Comparison of ENCODE assay signal across 19 cellular contexts in the genomic region with DNA sequence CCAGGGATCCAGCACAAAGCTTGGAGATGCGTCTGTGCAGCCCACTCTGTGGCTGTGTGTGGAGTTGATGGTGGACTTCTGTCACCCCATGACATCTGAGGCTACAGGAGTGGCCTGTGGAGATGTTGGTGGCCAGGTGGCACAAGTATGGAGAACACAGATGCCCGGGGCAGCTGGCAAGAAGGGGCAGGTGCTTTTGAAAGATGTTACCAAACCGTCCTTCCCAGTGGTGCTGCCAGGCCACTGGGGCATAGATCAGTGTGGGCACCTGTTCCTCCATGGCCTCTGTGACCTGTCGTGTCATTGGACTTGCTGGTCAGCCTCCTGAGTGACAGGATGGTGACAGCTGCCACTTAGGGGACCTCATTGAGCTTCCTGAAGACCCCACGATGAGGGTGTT. TPM values are rescaled to one million over a fixed set of nuclear protein-coding genes. Genes with fewer than 3 reads are reported as not detected.
A peak's percentile ranks its signal among the peaks of the same experiment; 100 is the strongest.
DNase-seq lines count a peak whose midpoint lies in the region; ATAC-seq, FAIRE-seq and TF ChIP-seq lines count a peak whose summit lies in the region.
"Had no signal": no experiment of that assay in that cellular context is flagged by ENCODE, and none has a peak within 500 bp of the region (broad histone marks: within the 10 kb centered on the region; RNA-seq: fewer than 3 reads in every experiment).

No MANE protein-coding gene starts in this region.

- H3K4me3 ChIP-seq in bronchial epithelial cell (ENCODE audit: low read depth, low read length): no peak overlapping the region
- no peak overlapping the region for H3K4me3 ChIP-seq in osteoblast (ENCODE audit: insufficient read depth, low read length)
- H3K4me3 ChIP-seq: A549, BLaER1 had no signal

- H3K4me1 Mint-ChIP-seq in stimulated activated naive B cell treated with anti-CD40 and anti-IgM and Interleukin-4, amounts not matched to agents 10 μg/mL and 1 μg/mL and 100 μg/mL, for 72 hours: peaks cover 23 to 55% of the 10 kb centered on the region in 2 donors

- peak; percentile 83 for FAIRE-seq in bronchial epithelial cell (lab: Jason Lieb, UNC)
- FAIRE-seq: A549 had no signal

- peak overlapping the region; percentile 14 for H3K27ac Mint-ChIP-seq in stimulated activated naive B cell treated with anti-CD40 and anti-IgM and Interleukin-4, amounts not matched to agents 10 μg/mL and 1 μg/mL and 100 μg/mL, for 72 hours
- H3K27ac Mint-ChIP-seq: CD14-positive monocyte, HFFc6 had no signal

- peak; percentile 71 for ATAC-seq in left lobe of liver
- ATAC-seq in stimulated activated naive B cell treated with anti-CD40 and anti-IgM and Interleukin-4, amounts not matched to agents 10 μg/mL and 1 μg/mL and 100 μg/mL, for 72 hours (replicated peaks): no peak
- ATAC-seq in HG02678 (IDR thresholded peaks at IDR 0.05; ENCODE audit: unreplicated experiment): no peak
- ATAC-seq: A549, HCT116 had no signal

- H3K4me1 ChIP-seq in osteoblast (ENCODE audit: insufficient read depth, low read length): peaks cover 13% of the 10 kb centered on the region

- H3K4me2 ChIP-seq in osteoblast (ENCODE audit: insufficient read depth, low read length): no peak overlapping the region
- H3K4me2 ChIP-seq: A549, BLaER1 had no signal

- H3K9me3 ChIP-seq in osteoblast (ENCODE audit: low read depth, low read length): no peaks in the 10 kb centered on the region
- H3K9me3 ChIP-seq: A549 had no signal

- no peak overlapping the region for H3K4me3 Mint-ChIP-seq in stimulated activated naive B cell treated with anti-CD40 and anti-IgM and Interleukin-4, amounts not matched to agents 10 μg/mL and 1 μg/mL and 100 μg/mL, for 72 hours
- H3K4me3 Mint-ChIP-seq: CD14-positive monocyte; CD4-positive, alpha-beta memory T cell; HFFc6 had no signal

- H3K27me3 Mint-ChIP-seq in stimulated activated naive B cell treated with anti-CD40 and anti-IgM and Interleukin-4, amounts not matched to agents 10 μg/mL and 1 μg/mL and 100 μg/mL, for 72 hours: no peaks in the 10 kb centered on the region
- H3K27me3 Mint-ChIP-seq: CD4-positive, alpha-beta memory T cell had no signal

- DNase-seq in bronchial epithelial cell (ENCODE audit: low read depth) (no peak), left lobe of liver (ENCODE audit: low spot score) (peak; percentile 86), osteoblast (ENCODE audit: insufficient read length, low spot score, missing footprints) (peak; percentile 66), NCI-H1694 treated with DMSO at 0.1 percent for 48 hours (lab: John Stamatoyannopoulos, UW) (no peak), NCI-H1105 treated with DMSO at 0.1 percent for 48 hours (lab: John Stamatoyannopoulos, UW) (no peak)
- DNase-seq in stimulated activated naive B cell treated with anti-CD40 and anti-IgM and Interleukin-4, amounts not matched to agents 10 μg/mL and 1 μg/mL and 100 μg/mL, for 72 hours: no peak
- DNase-seq: AML-193; CD4-positive, alpha-beta memory T cell; DMS153; DMS79; GDM1; GOT3; H7; HFFc6 had no signal

- no peak overlapping the region for H2AFZ ChIP-seq in osteoblast (ENCODE audit: low read length)

- no peaks in the 10 kb centered on the region for H3K27me3 ChIP-seq in bronchial epithelial cell (ENCODE audit: control insufficient read depth, insufficient read depth, low read length)
- no peaks in the 10 kb centered on the region for H3K27me3 ChIP-seq in osteoblast (ENCODE audit: insufficient read depth, low read length)
- H3K27me3 ChIP-seq: BLaER1 had no signal

- peaks cover 15 to 20% of the 10 kb centered on the region in 2 donors for H3K36me3 Mint-ChIP-seq in stimulated activated naive B cell treated with anti-CD40 and anti-IgM and Interleukin-4, amounts not matched to agents 10 μg/mL and 1 μg/mL and 100 μg/mL, for 72 hours

- no peak overlapping the region for H3K27ac ChIP-seq in osteoblast (ENCODE audit: low read depth, low read length)
- H3K27ac ChIP-seq: A549, BLaER1 had no signal

- H3K79me2 ChIP-seq in osteoblast (ENCODE audit: insufficient read depth, low read length): peaks cover 82% of the 10 kb centered on the region

- peaks cover 4% of the 10 kb centered on the region for H3K36me3 ChIP-seq in bronchial epithelial cell (ENCODE audit: control insufficient read depth, insufficient read depth, low read length)
- H3K36me3 ChIP-seq in osteoblast (ENCODE audit: insufficient read depth, low read length): no peaks in the 10 kb centered on the region

- peaks cover 0 to 4% of the 10 kb centered on the region in 2 donors for H3K9me3 Mint-ChIP-seq in stimulated activated naive B cell treated with anti-CD40 and anti-IgM and Interleukin-4, amounts not matched to agents 10 μg/mL and 1 μg/mL and 100 μg/mL, for 72 hours
- H3K9me3 Mint-ChIP-seq: HFFc6 had no signal

- peaks cover 45% of the 10 kb centered on the region for H4K20me1 ChIP-seq in osteoblast (ENCODE audit: insufficient read depth, low read length)

- TF ChIP-seq CTCF in bronchial epithelial cell (IDR thresholded peaks at IDR 0.05; ENCODE audit: insufficient read depth, low read length, severe bottlenecking): no peak
- TF ChIP-seq CTCF in osteoblast (IDR thresholded peaks at IDR 0.05; ENCODE audit: extremely low read depth, low read depth, low read length): no peak

RNA-seq across cellular contexts. Expression of a gene that starts 36.2 kb away (rescaled TPM):
- 12.6 and 12.7 TPM in 2 replicates for total RNA-seq in bronchial epithelial cell
- total RNA-seq in left lobe of liver: 38.1 TPM
- 19.7 and 22.1 TPM in 2 replicates for total RNA-seq in osteoblast

Comparison
In these comparisons a context has a peak if more than half of its experiments do, and no peak if none do; other contexts are left out.
1. DNase-seq: peak in left lobe of liver (single experiment) and osteoblast (single experiment); none in bronchial epithelial cell (single experiment), stimulated activated naive B cell treated with anti-CD40 and anti-IgM and Interleukin-4, amounts not matched to agents 10 μg/mL and 1 μg/mL and 100 μg/mL, for 72 hours (single experiment), NCI-H1694 treated with DMSO at 0.1 percent for 48 hours (single experiment) and NCI-H1105 treated with DMSO at 0.1 percent for 48 hours (single experiment).